In the genomic region with DNA sequence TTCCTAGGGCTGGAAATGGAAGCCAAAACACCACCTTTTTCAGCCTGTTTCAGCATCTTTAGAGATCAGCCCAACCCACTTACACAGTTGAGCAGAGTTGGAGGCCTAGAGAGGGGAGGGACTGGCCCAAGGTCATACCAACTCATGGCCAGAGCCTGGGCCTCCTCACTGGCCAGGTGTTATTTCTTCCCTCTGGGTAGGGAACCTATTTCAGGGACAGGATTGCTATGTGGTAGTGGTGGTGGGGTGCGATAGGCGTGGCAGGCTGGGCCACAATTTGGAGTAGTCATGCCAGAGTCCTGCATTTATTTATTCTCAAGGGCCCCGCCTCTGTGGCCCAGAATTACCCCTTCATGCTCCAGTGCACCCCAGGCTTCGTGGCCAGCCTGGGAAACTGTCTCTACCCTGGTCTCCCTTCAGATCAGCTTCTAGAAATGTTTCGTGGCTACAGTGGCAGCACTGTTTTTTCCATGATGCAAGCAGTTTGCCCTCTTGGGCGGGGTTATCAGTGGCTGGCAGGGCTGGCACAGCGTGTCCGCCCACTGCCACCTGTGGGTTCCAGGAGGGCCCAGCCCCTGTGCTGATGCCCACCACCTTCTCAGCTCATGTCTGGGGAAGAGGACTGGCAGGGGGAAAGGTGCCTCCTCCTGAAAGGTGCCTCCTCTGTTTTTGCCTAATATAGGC, we compare ENCODE assay signal across 1 cellular context.
TF ChIP-seq lines count a peak whose summit lies in the region.

No MANE protein-coding gene starts in this region.

TF ChIP-seq in A549, 52 proteins besides CTCF, POLR2A, EP300 and RAD21 (continued from another document):
- TF ChIP-seq CEBPB (IDR thresholded peaks at IDR 0.05) (no peak), RNF2 (IDR thresholded peaks at IDR 0.05; ENCODE audit: borderline replicate concordance, low read depth) (no peak), ESRRA (IDR thresholded peaks at IDR 0.05; ENCODE audit: borderline replicate concordance, low read length) (no peak), SREBF2 (IDR thresholded peaks at IDR 0.05) (no peak), ZFP36 (IDR thresholded peaks at IDR 0.05; ENCODE audit: borderline replicate concordance, partially characterized antibody) (no peak), MYC (IDR thresholded peaks at IDR 0.05; ENCODE audit: borderline replicate concordance, low read length) (no peak), SMC3 (IDR thresholded peaks at IDR 0.05) (no peak)
- TF ChIP-seq, protein P1, sequence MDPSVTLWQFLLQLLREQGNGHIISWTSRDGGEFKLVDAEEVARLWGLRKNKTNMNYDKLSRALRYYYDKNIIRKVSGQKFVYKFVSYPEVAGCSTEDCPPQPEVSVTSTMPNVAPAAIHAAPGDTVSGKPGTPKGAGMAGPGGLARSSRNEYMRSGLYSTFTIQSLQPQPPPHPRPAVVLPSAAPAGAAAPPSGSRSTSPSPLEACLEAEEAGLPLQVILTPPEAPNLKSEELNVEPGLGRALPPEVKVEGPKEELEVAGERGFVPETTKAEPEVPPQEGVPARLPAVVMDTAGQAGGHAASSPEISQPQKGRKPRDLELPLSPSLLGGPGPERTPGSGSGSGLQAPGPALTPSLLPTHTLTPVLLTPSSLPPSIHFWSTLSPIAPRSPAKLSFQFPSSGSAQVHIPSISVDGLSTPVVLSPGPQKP (IDR thresholded peaks at IDR 0.05; ENCODE audit: low read depth, low read length): no peak
- TF ChIP-seq, protein P2, sequence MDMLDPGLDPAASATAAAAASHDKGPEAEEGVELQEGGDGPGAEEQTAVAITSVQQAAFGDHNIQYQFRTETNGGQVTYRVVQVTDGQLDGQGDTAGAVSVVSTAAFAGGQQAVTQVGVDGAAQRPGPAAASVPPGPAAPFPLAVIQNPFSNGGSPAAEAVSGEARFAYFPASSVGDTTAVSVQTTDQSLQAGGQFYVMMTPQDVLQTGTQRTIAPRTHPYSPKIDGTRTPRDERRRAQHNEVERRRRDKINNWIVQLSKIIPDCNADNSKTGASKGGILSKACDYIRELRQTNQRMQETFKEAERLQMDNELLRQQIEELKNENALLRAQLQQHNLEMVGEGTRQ (IDR thresholded peaks at IDR 0.05): no peak
